Comparison of ENCODE assay signal across 11 cellular contexts in the genomic region with DNA sequence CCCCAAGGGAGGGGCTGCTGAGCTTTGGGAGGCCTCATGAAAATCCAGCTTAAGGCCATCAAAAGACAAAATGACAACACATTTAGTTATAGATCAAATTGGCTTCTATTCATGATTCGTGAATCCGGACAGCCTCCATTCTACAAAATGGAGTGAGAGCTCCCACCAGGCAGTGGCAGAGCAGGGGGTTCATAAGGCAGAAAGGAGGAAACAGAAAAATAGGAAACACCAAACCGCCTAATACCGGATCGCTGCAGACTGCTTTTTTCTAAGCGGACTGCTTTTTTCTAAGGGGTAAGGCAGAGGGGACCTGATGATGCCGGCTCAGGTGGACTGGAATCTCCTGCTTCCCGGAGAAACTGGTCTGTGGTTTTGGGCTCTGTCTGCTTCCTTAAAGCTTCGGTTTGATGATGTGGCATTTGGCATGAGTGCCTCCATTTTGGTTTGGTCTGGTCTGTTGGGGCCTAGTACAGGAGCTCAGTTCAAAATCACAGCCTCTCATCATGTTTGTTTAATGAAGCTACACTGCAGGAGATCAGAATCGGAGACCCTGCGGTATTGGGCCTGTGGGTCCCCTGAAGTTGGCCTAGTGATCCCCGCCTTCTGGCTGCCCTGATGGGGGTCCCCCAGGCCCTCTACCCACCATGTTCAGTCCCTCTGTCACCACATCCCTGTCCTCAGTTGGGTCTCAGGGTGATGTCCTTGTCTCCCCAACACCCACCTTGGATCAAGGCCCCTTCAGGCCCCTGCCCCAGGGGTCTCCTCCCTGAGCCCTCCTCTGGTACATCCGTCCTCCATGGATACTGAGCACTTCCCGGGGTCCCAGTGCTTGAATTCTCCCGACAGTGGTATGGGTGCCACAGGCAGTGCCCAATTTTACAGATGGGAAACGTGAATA. TPM values are rescaled to one million over a fixed set of nuclear protein-coding genes. Genes with fewer than 3 reads are reported as not detected.
A peak's percentile ranks its signal among the peaks of the same experiment; 100 is the strongest.
DNase-seq lines count a peak whose midpoint lies in the region; ATAC-seq and TF ChIP-seq lines count a peak whose summit lies in the region.
"Had no signal": no experiment of that assay in that cellular context is flagged by ENCODE, and none has a peak within 500 bp of the region (broad histone marks: within the 10 kb centered on the region; RNA-seq: fewer than 3 reads in every experiment).

No MANE protein-coding gene starts in this region.

- peak overlapping the region in 55 of 59 donors; percentile 37 to 92 (median 82) for H3K27ac ChIP-seq in dorsolateral prefrontal cortex
- peak overlapping the region; percentile 95 for H3K27ac ChIP-seq in neutrophil

- no peaks in the 10 kb centered on the region for H3K27me3 Mint-ChIP-seq in natural killer cell (ENCODE audit: low read depth in 2 of 2)
- H3K27me3 Mint-ChIP-seq in natural killer cell treated with Interleukin-12 subunit alpha and Interleukin-12 subunit beta and Interleukin-15 and Interleukin-18, amount 100 ng/mL, for 72 hours, result no peaks in the 10 kb centered on the region
- no peaks in the 10 kb centered on the region for H3K27me3 Mint-ChIP-seq in activated T-cell treated with anti-CD3 and anti-CD28 coated beads, Interleukin-2, amount 50 U/mL, for 24 hours
- H3K27me3 Mint-ChIP-seq: IgD-negative memory B cell had no signal

- H3K36me3 ChIP-seq in neutrophil (peaks cover 19% of the 10 kb centered on the region), HAP-1 (replicated peaks) (no peaks in the 10 kb centered on the region)

- H3K9me3 ChIP-seq in neutrophil (no peaks in the 10 kb centered on the region), HAP-1 (no peaks in the 10 kb centered on the region)

- TF ChIP-seq CTCF in natural killer cell (IDR thresholded peaks at IDR 0.05), result no peak
- no peak for TF ChIP-seq CTCF in dorsolateral prefrontal cortex (IDR thresholded peaks at IDR 0.05 in 54 of 56, conservative IDR thresholded peaks at IDR 0.05 in 2 of 56; ENCODE audit: low read depth in 1 of 56, partially characterized antibody in 56 of 56)
- no peak for TF ChIP-seq CTCF in neutrophil (IDR thresholded peaks at IDR 0.05)

- H3K27me3 ChIP-seq in dorsolateral prefrontal cortex (no peaks in the 10 kb centered on the region), neutrophil (no peaks in the 10 kb centered on the region), HAP-1 (ENCODE audit: low read depth) (no peaks in the 10 kb centered on the region)

- no peaks in the 10 kb centered on the region for H3K9me3 Mint-ChIP-seq in natural killer cell
- H3K9me3 Mint-ChIP-seq in natural killer cell treated with Interleukin-12 subunit alpha and Interleukin-12 subunit beta and Interleukin-15 and Interleukin-18, amount 100 ng/mL, for 72 hours, result no peaks in the 10 kb centered on the region
- no peaks in the 10 kb centered on the region for H3K9me3 Mint-ChIP-seq in activated T-cell treated with anti-CD3 and anti-CD28 coated beads, Interleukin-2, amount 50 U/mL, for 24 hours
- H3K9me3 Mint-ChIP-seq: IgD-negative memory B cell had no signal

- H3K4me1 ChIP-seq in neutrophil (ENCODE audit: control insufficient read depth in 1 of 2, insufficient read depth in 1 of 2, low read depth in 1 of 2, low read length in 1 of 2) (peaks cover 65 to 68% of the 10 kb centered on the region in 2 experiments), HAP-1 (peaks cover 31% of the 10 kb centered on the region)

- DNase-seq in natural killer cell (no peak), dorsolateral prefrontal cortex (no peak), HAP-1 (ENCODE audit: low spot score in 2 of 2) (no peak), NCI-H2227 (lab: John Stamatoyannopoulos, UW; ENCODE audit: unreplicated experiment) (no peak)
- DNase-seq in natural killer cell treated with Interleukin-12 subunit alpha and Interleukin-12 subunit beta and Interleukin-15 and Interleukin-18, amount 100 ng/mL, for 72 hours (ENCODE audit: low spot score), result no peak
- DNase-seq in activated T-cell treated with anti-CD3 and anti-CD28 coated beads, Interleukin-2, amount 50 U/mL, for 24 hours, result no peak
- DNase-seq in stimulated activated CD4-positive, alpha-beta T cell treated with anti-CD3 and anti-CD28 coated beads, Interleukin-4, amount 100 ng/mL, for 1 hour, result no peak

- in situ Hi-C loops in HAP-1 (cut with MboI; ENCODE audit: low sequenced_read_pairs), result no loop called here

- peak overlapping the region; percentile 21 for H3K4me3 Mint-ChIP-seq in natural killer cell
- H3K4me3 Mint-ChIP-seq in natural killer cell treated with Interleukin-12 subunit alpha and Interleukin-12 subunit beta and Interleukin-15 and Interleukin-18, amount 100 ng/mL, for 72 hours, result no peak overlapping the region
- H3K4me3 Mint-ChIP-seq in activated T-cell treated with anti-CD3 and anti-CD28 coated beads, Interleukin-2, amount 50 U/mL, for 24 hours, result no peak overlapping the region

- H3K27ac Mint-ChIP-seq in natural killer cell, result peak overlapping the region in 1 of 2 donors; percentile 24
- H3K27ac Mint-ChIP-seq in natural killer cell treated with Interleukin-12 subunit alpha and Interleukin-12 subunit beta and Interleukin-15 and Interleukin-18, amount 100 ng/mL, for 72 hours, result peak overlapping the region in 1 of 2 donors; percentile 33
- H3K27ac Mint-ChIP-seq in activated T-cell treated with anti-CD3 and anti-CD28 coated beads, Interleukin-2, amount 50 U/mL, for 24 hours, result no peak overlapping the region

- intact Hi-C loops in natural killer cell (cut with micrococcal nuclease), result no loop called here
- intact Hi-C loops in dorsolateral prefrontal cortex (cut with DNase I), result loop anchor here in 1 of 2 donors (5.0 kb wide), 2 partner anchors 111 to 196 kb away; a partner anchor contains a TSS

- H3K4me3 ChIP-seq in dorsolateral prefrontal cortex, result peak overlapping the region in 48 of 59 donors; percentile 8 to 65 (median 44)
- peak overlapping the region; percentile 74 to 78 for H3K4me3 ChIP-seq in neutrophil (ENCODE audit: low read depth in 1 of 2, low read length in 1 of 2)
- no peak overlapping the region for H3K4me3 ChIP-seq in HAP-1
- H3K4me3 ChIP-seq: GM12878 had no signal

- no peaks in the 10 kb centered on the region for H3K36me3 Mint-ChIP-seq in natural killer cell
- H3K36me3 Mint-ChIP-seq in natural killer cell treated with Interleukin-12 subunit alpha and Interleukin-12 subunit beta and Interleukin-15 and Interleukin-18, amount 100 ng/mL, for 72 hours, result no peaks in the 10 kb centered on the region
- H3K36me3 Mint-ChIP-seq in activated T-cell treated with anti-CD3 and anti-CD28 coated beads, Interleukin-2, amount 50 U/mL, for 24 hours (ENCODE audit: low read depth), result no peaks in the 10 kb centered on the region

- H3K4me1 Mint-ChIP-seq in natural killer cell, result peaks cover 21 to 26% of the 10 kb centered on the region in 2 donors
- H3K4me1 Mint-ChIP-seq in natural killer cell treated with Interleukin-12 subunit alpha and Interleukin-12 subunit beta and Interleukin-15 and Interleukin-18, amount 100 ng/mL, for 72 hours (ENCODE audit: low read depth in 2 of 2), result peaks cover 11 to 21% of the 10 kb centered on the region in 2 donors
- peaks cover 4% of the 10 kb centered on the region for H3K4me1 Mint-ChIP-seq in activated T-cell treated with anti-CD3 and anti-CD28 coated beads, Interleukin-2, amount 50 U/mL, for 24 hours (ENCODE audit: low read depth)

- no peak for ATAC-seq in natural killer cell
- no peak for ATAC-seq in natural killer cell treated with Interleukin-12 subunit alpha and Interleukin-12 subunit beta and Interleukin-15 and Interleukin-18, amount 100 ng/mL, for 72 hours

RNA-seq across cellular contexts. Expression of a gene that starts 1.2 kb away (rescaled TPM):
- total RNA-seq in natural killer cell (1 to 10 TPM; 2.4 to 9.0 (median 4.0) TPM), dorsolateral prefrontal cortex (1 to 10 TPM; 1.2 to 7.7 (median 3.1) TPM)
- total RNA-seq in natural killer cell treated with Interleukin-12 subunit alpha and Interleukin-12 subunit beta and Interleukin-15 and Interleukin-18, amount 100 ng/mL, for 72 hours, result under 1 TPM; 0.25 to 0.98 TPM
- total RNA-seq: activated CD8-positive, alpha-beta memory T cell treated with anti-CD3 and anti-CD28 coated beads for 36 hours had no signal

RNA-seq across cellular contexts. Expression of a gene that starts 7.4 kb away (rescaled TPM):
- total RNA-seq in natural killer cell, result 10 to 100 TPM; 26.6 to 44.3 (median 39.7) TPM
- total RNA-seq in natural killer cell treated with Interleukin-12 subunit alpha and Interleukin-12 subunit beta and Interleukin-15 and Interleukin-18, amount 100 ng/mL, for 72 hours, result 10 to 100 TPM; 13.5 to 13.6 TPM
- total RNA-seq in dorsolateral prefrontal cortex, result 10 to 100 TPM in 80 of 120 experiments, 1 to 10 TPM in 40; 5.7 to 20.9 (median 11.2) TPM

RNA-seq across cellular contexts. Expression of a gene that starts 19.2 kb away (rescaled TPM):
- 10 to 100 TPM; 84.5 to 95.2 (median 90.7) TPM for total RNA-seq in natural killer cell
- 100 to 1,000 TPM; 124 to 143 TPM for total RNA-seq in natural killer cell treated with Interleukin-12 subunit alpha and Interleukin-12 subunit beta and Interleukin-15 and Interleukin-18, amount 100 ng/mL, for 72 hours
- 100 to 1,000 TPM in 119 of 120 experiments, 10 to 100 TPM in 1; 98.7 to 186 (median 138) TPM for total RNA-seq in dorsolateral prefrontal cortex

RNA-seq across cellular contexts. Expression of a gene that starts 27.5 kb away (rescaled TPM):
- total RNA-seq in natural killer cell (100 to 1,000 TPM; 438 to 480 (median 465) TPM), dorsolateral prefrontal cortex (10 to 100 TPM in 110 of 120 experiments, 1 to 10 TPM in 10; 6.5 to 49.6 (median 16.9) TPM)
- 100 to 1,000 TPM; 354 to 380 TPM for total RNA-seq in natural killer cell treated with Interleukin-12 subunit alpha and Interleukin-12 subunit beta and Interleukin-15 and Interleukin-18, amount 100 ng/mL, for 72 hours
